ENCODE assay signal across 8 cellular contexts in genomic region chr3:141312359-141313090, GRCh38. TPM values are rescaled to one million over a fixed set of nuclear protein-coding genes. Genes with fewer than 3 reads are reported as not detected.
DNase-seq lines count a peak whose midpoint lies in the region; ATAC-seq, FAIRE-seq and TF ChIP-seq lines count a peak whose summit lies in the region.

No MANE protein-coding gene starts in this region.

- H3K27me3 ChIP-seq in small intestine (ENCODE audit: control insufficient read depth in 2 of 2, insufficient read depth in 2 of 2, low read length in 2 of 2), result no peaks in the 10 kb centered on the region

- no peaks in the 10 kb centered on the region for H3K9me3 ChIP-seq in mucosa of descending colon
- no peaks in the 10 kb centered on the region for H3K9me3 ChIP-seq in small intestine (ENCODE audit: control insufficient read depth, low read depth)

- no peak for FAIRE-seq in small intestine (lab: Jason Lieb, UNC)

- no peaks in the 10 kb centered on the region for H3K9me3 Mint-ChIP-seq in stimulated activated naive CD8-positive, alpha-beta T cell treated with anti-CD3 and anti-CD28 coated beads, Interleukin-15, Interleukin-2, amounts not matched to agents 100 ng/mL and 50 ng/mL, for 24 hours
- no peaks in the 10 kb centered on the region for H3K9me3 Mint-ChIP-seq in MCF 10A (ENCODE audit: unreplicated experiment)

- peak overlapping the region in 1 of 2 donors; percentile 74 for H3K27ac ChIP-seq in small intestine (ENCODE audit: low read depth in 1 of 2, low read length in 1 of 2)

- TF ChIP-seq CTCF in MCF 10A (IDR thresholded peaks at IDR 0.05; ENCODE audit: unreplicated experiment) (no peak), mucosa of descending colon (IDR thresholded peaks at IDR 0.05) (no peak)

- ATAC-seq in stimulated activated naive CD8-positive, alpha-beta T cell treated with anti-CD3 and anti-CD28 coated beads, Interleukin-15, Interleukin-2, amounts not matched to agents 100 U/mL and 50 U/mL, for 24 hours, result no peak
- ATAC-seq in mucosa of descending colon (no peak), HG03159 (IDR thresholded peaks at IDR 0.05; ENCODE audit: unreplicated experiment) (no peak)
- ATAC-seq in activated CD4-positive, CD25-positive, alpha-beta regulatory T cell treated with anti-CD3 and anti-CD28 coated beads, Interleukin-2, amount 50 U/mL, for 24 hours, result no peak

- H3K4me3 ChIP-seq in mucosa of descending colon, result peak overlapping the region; percentile 20
- no peak overlapping the region for H3K4me3 ChIP-seq in small intestine (ENCODE audit: low read depth in 1 of 2, low read length in 2 of 2)

- no TSS peak for BruUV-seq in MCF 10A (replicated peaks; lab: Mats Ljungman, UMichigan)

- no peaks in the 10 kb centered on the region for H3K4me1 ChIP-seq in mucosa of descending colon (ENCODE audit: low read depth)
- peaks cover 3 to 6% of the 10 kb centered on the region in 2 donors for H3K4me1 ChIP-seq in small intestine (ENCODE audit: control insufficient read depth in 2 of 2, insufficient read depth in 1 of 2, low read depth in 1 of 2, low read length in 1 of 2)

- peak overlapping the region; percentile 98 for H3K4me3 Mint-ChIP-seq in stimulated activated naive CD8-positive, alpha-beta T cell treated with anti-CD3 and anti-CD28 coated beads, Interleukin-15, Interleukin-2, amounts not matched to agents 100 ng/mL and 50 ng/mL, for 24 hours
- peak overlapping the region; percentile 86 for H3K4me3 Mint-ChIP-seq in MCF 10A (ENCODE audit: unreplicated experiment)

- peaks cover 46% of the 10 kb centered on the region for H3K4me1 Mint-ChIP-seq in stimulated activated naive CD8-positive, alpha-beta T cell treated with anti-CD3 and anti-CD28 coated beads, Interleukin-15, Interleukin-2, amounts not matched to agents 100 ng/mL and 50 ng/mL, for 24 hours (ENCODE audit: low read depth)
- H3K4me1 Mint-ChIP-seq in MCF 10A (ENCODE audit: insufficient read depth, unreplicated experiment), result peaks cover 7% of the 10 kb centered on the region

- POLR2A ChIA-PET in MCF 10A (lab: Yijun Ruan, JAX), result interaction anchor here (0.8 to 1.8 kb wide), 17 partner anchors 10 to 529 kb away, joined by 3 to 26 read pairs (median 6); partner anchors contain the start of gene ZBTB38

- 89 to 90% (median 90%) methylated on average over 16 of the region's 16 CpGs for WGBS in small intestine, 3 donors

- H3K27ac Mint-ChIP-seq in stimulated activated naive CD8-positive, alpha-beta T cell treated with anti-CD3 and anti-CD28 coated beads, Interleukin-15, Interleukin-2, amounts not matched to agents 100 ng/mL and 50 ng/mL, for 24 hours, result peak overlapping the region; percentile 99
- peak overlapping the region; percentile 85 for H3K27ac Mint-ChIP-seq in MCF 10A (ENCODE audit: low read depth, unreplicated experiment)

- no peak for DNase-seq in stimulated activated naive CD8-positive, alpha-beta T cell treated with anti-CD3 and anti-CD28 coated beads, Interleukin-15, Interleukin-2, amounts not matched to agents 100 U/mL and 50 U/mL, for 24 hours
- DNase-seq in MCF 10A (ENCODE audit: unreplicated experiment) (no peak), mucosa of descending colon (no peak), small intestine (no peak), NCI-H1105 (lab: John Stamatoyannopoulos, UW) (no peak)

- CTCF ChIA-PET in MCF 10A (lab: Yijun Ruan, JAX), result interaction anchor here (0.6 to 16.8 kb wide), 26 partner anchors 9 to 356 kb away, joined by 3 to 392 read pairs (median 4); partner anchors contain the start of gene PXYLP1

- peaks cover 3% of the 10 kb centered on the region for H3K36me3 Mint-ChIP-seq in stimulated activated naive CD8-positive, alpha-beta T cell treated with anti-CD3 and anti-CD28 coated beads, Interleukin-15, Interleukin-2, amounts not matched to agents 100 ng/mL and 50 ng/mL, for 24 hours (ENCODE audit: low read depth)
- H3K36me3 Mint-ChIP-seq in MCF 10A (ENCODE audit: insufficient read depth, unreplicated experiment), result no peaks in the 10 kb centered on the region

- H3K36me3 ChIP-seq in mucosa of descending colon (ENCODE audit: low read depth), result no peaks in the 10 kb centered on the region
- H3K36me3 ChIP-seq in small intestine (ENCODE audit: control insufficient read depth in 2 of 2, insufficient read depth in 2 of 2, low read length in 2 of 2), result no peaks in the 10 kb centered on the region

- H3K27me3 Mint-ChIP-seq in stimulated activated naive CD8-positive, alpha-beta T cell treated with anti-CD3 and anti-CD28 coated beads, Interleukin-15, Interleukin-2, amounts not matched to agents 100 ng/mL and 50 ng/mL, for 24 hours, result no peaks in the 10 kb centered on the region
- no peaks in the 10 kb centered on the region for H3K27me3 Mint-ChIP-seq in MCF 10A (ENCODE audit: insufficient read depth, unreplicated experiment)

- intact Hi-C loops in MCF 10A (cut with micrococcal nuclease) (no loop called here), mucosa of descending colon (cut with DNase I, micrococcal nuclease) (loop anchor here in 1 of 2 donors (5.0 kb wide), 1 partner anchor 140 kb away; no protein-coding TSS in a partner anchor)

RNA-seq across cellular contexts. Expression of gene ZBTB38, which starts 55.8 kb away (rescaled TPM):
- 168 and 186 TPM in 2 replicates for total RNA-seq in MCF 10A (2022)
- total RNA-seq in mucosa of descending colon, result 100 to 1,000 TPM in 2 of 3 donors, 10 to 100 TPM in 1; 96.0 to 153 (median 144) TPM
- 10 to 100 TPM; 11.9 to 24.9 (median 18.8) TPM for polyA plus RNA-seq in small intestine
